12 cellular contexts compared by ENCODE assay signal in genomic region chr20:3658708-3659491, GRCh38. TPM values are rescaled to one million over a fixed set of nuclear protein-coding genes. Genes with fewer than 3 reads are reported as not detected.
DNase-seq lines count a peak whose midpoint lies in the region; ATAC-seq and TF ChIP-seq lines count a peak whose summit lies in the region.
"Had no signal": no experiment of that assay in that cellular context is flagged by ENCODE, and none has a peak within 500 bp of the region (broad histone marks: within the 10 kb centered on the region; RNA-seq: fewer than 3 reads in every experiment).

No MANE protein-coding gene starts in this region.

- WGBS in mammary epithelial cell (ENCODE audit: low coverage, missing lambda C conversion rate): 77% methylated on average over 5 of the region's 8 CpGs

- in situ Hi-C loops in mammary epithelial cell (cut with MboI; ENCODE audit: low sequenced_read_pairs in 2 of 2): no loop called here

- BruUV-seq in mammary epithelial cell (replicated peaks; lab: Mats Ljungman, UMichigan): no TSS peak

- H3K9ac ChIP-seq in mammary epithelial cell (ENCODE audit: insufficient read depth, low read length): no peak overlapping the region

- H3K27ac ChIP-seq in mammary epithelial cell (ENCODE audit: insufficient read depth, low read depth, low read length): no peak overlapping the region
- H3K27ac ChIP-seq: neutrophil, vagina had no signal

- no peaks in the 10 kb centered on the region for H4K20me1 ChIP-seq in mammary epithelial cell (ENCODE audit: insufficient read depth, low read length)

- dilution Hi-C loops in mammary epithelial cell (cut with HindIII; ENCODE audit: low sequenced_read_pairs): no loop called here

- H3K4me3 Mint-ChIP-seq in progenitor cell of endocrine pancreas (ENCODE audit: low read depth): peak overlapping the region; percentile 1
- no peak overlapping the region; the same call in 1 of the 2 replicates for H3K4me3 Mint-ChIP-seq in HFFc6

- peaks cover 14% of the 10 kb centered on the region for H3K27me3 ChIP-seq in mammary epithelial cell (ENCODE audit: insufficient read depth, low read length)
- H3K27me3 ChIP-seq: vagina had no signal

- no peaks in the 10 kb centered on the region for H3K79me2 ChIP-seq in mammary epithelial cell (ENCODE audit: insufficient read depth, low read length)

- H3K4me2 ChIP-seq in mammary epithelial cell (ENCODE audit: insufficient read depth, low read depth, low read length): no peak overlapping the region

- TF ChIP-seq CTCF in progenitor cell of endocrine pancreas (IDR thresholded peaks at IDR 0.05; ENCODE audit: unreplicated experiment) (no peak), HFFc6 (IDR thresholded peaks at IDR 0.05) (no peak), mammary epithelial cell (conservative IDR thresholded peaks at IDR 0.05 in 1 of 2, IDR thresholded peaks at IDR 0.05 in 1 of 2; ENCODE audit: extremely low read depth in 1 of 2, insufficient read depth in 1 of 2, low read depth in 1 of 2, low read length in 2 of 2) (no peak)

- H3K27me3 Mint-ChIP-seq in progenitor cell of endocrine pancreas (peaks cover 36% of the 10 kb centered on the region), HFFc6 (ENCODE audit: insufficient read depth) (peaks cover 38% of the 10 kb centered on the region)

- CTCF ChIA-PET in mammary epithelial cell (lab: Charles Lee; ENCODE audit: low non-redundant PET): interaction anchor here (0.6 kb wide), 1 partner anchor 216 kb away, joined by 3 read pairs; no protein-coding TSS in a partner anchor

- H3K36me3 ChIP-seq in mammary epithelial cell (ENCODE audit: insufficient read depth, low read length): no peaks in the 10 kb centered on the region
- H3K36me3 ChIP-seq: neutrophil, vagina had no signal

- no peaks in the 10 kb centered on the region for H3K4me1 ChIP-seq in mammary epithelial cell (ENCODE audit: insufficient read depth, low read length)
- H3K4me1 ChIP-seq: vagina had no signal

- peak overlapping the region; percentile 74 for H3K27ac Mint-ChIP-seq in progenitor cell of endocrine pancreas
- H3K27ac Mint-ChIP-seq in HFFc6: no peak overlapping the region

- no peak for DNase-seq in activated CD4-positive, CD25-positive, alpha-beta regulatory T cell (lab: John Stamatoyannopoulos, UW)
- peak; percentile 59 for DNase-seq in NOMO-1 treated with dmso at 0.1 percent for 144 hours (lab: John Stamatoyannopoulos, UW; ENCODE audit: unreplicated experiment)
- DNase-seq in progenitor cell of endocrine pancreas (ENCODE audit: low spot score, unreplicated experiment): no peak
- no peak for DNase-seq in HFFc6
- DNase-seq in mammary epithelial cell: no peak
- no peak for DNase-seq in NCI-H2196 treated with DMSO at 0.1 percent for 48 hours (lab: John Stamatoyannopoulos, UW; ENCODE audit: unreplicated experiment)
- DNase-seq: ACHN had no signal

- H3K36me3 Mint-ChIP-seq in progenitor cell of endocrine pancreas (ENCODE audit: insufficient read depth) (no peaks in the 10 kb centered on the region), HFFc6 (ENCODE audit: low read depth) (no peaks in the 10 kb centered on the region)

- intact Hi-C loops in mammary epithelial cell (cut with micrococcal nuclease): no loop called here

- H2AFZ ChIP-seq in mammary epithelial cell (ENCODE audit: low read depth, low read length): no peak overlapping the region

- H3K9me3 ChIP-seq in mammary epithelial cell (replicated peaks; ENCODE audit: insufficient read depth, low read length): no peaks in the 10 kb centered on the region
- H3K9me3 ChIP-seq: neutrophil, vagina had no signal

- ATAC-seq in activated CD4-positive, CD25-positive, alpha-beta regulatory T cell treated with anti-CD3 and anti-CD28 coated beads, Interleukin-2, amount 50 U/mL, for 24 hours: peak; percentile 39 to 60
- ATAC-seq in HG02884 (IDR thresholded peaks at IDR 0.05; ENCODE audit: unreplicated experiment): peak; percentile 95

- no peak overlapping the region for H3K4me3 ChIP-seq in mammary epithelial cell (replicated peaks in 1 of 3; ENCODE audit: insufficient read depth in 1 of 3, low read depth in 2 of 3, low read length in 3 of 3)
- H3K4me3 ChIP-seq: vagina had no signal

- H3K4me1 Mint-ChIP-seq in progenitor cell of endocrine pancreas (ENCODE audit: low read depth) (peaks cover 8% of the 10 kb centered on the region), HFFc6 (ENCODE audit: low read depth) (peaks cover 6% of the 10 kb centered on the region; the same call in 1 of the 2 replicates)

- no peaks in the 10 kb centered on the region for H3K9me3 Mint-ChIP-seq in progenitor cell of endocrine pancreas (ENCODE audit: low read depth)
- 0 out of 2 replicates have a peak, but pooled peaks cover 4% of the 10 kb centered on the region for H3K9me3 Mint-ChIP-seq in HFFc6
- H3K9me3 Mint-ChIP-seq: central memory CD8-positive, alpha-beta T cell had no signal

RNA-seq across cellular contexts. Expression of gene GFRA4, which starts 4.3 kb away (rescaled TPM):
- total RNA-seq in progenitor cell of endocrine pancreas (not detected in 2 replicates), mammary epithelial cell (not detected)
- not detected for total RNA-seq in HFFc6 (2021; fragmentation: NEBNext Ultra II Directional; extraction: Animal tissue kit (Norgen Biotek cat#: 25700))
- not detected for polyA plus RNA-seq in mammary epithelial cell
- polyA minus RNA-seq in mammary epithelial cell: not detected
- total RNA-seq: vagina had no signal

RNA-seq across cellular contexts. Expression of gene ADAM33, which starts 22.9 kb away (rescaled TPM):
- total RNA-seq in progenitor cell of endocrine pancreas (0.47 and 0.67 TPM in 2 replicates), mammary epithelial cell (under 1 TPM in 1 of 2 donors, not detected in 1; 0.33 TPM)
- total RNA-seq in HFFc6 (2021; fragmentation: NEBNext Ultra II Directional; extraction: Animal tissue kit (Norgen Biotek cat#: 25700)): 10 to 100 TPM; 81.5 to 96.1 (median 87.6) TPM
- polyA plus RNA-seq in mammary epithelial cell: not detected
- polyA minus RNA-seq in mammary epithelial cell: not detected

RNA-seq across cellular contexts. Expression of gene SIGLEC1, which starts 53.5 kb away (rescaled TPM):
- not detected in 2 replicates for total RNA-seq in progenitor cell of endocrine pancreas
- not detected for total RNA-seq in HFFc6 (2021; fragmentation: NEBNext Ultra II Directional; extraction: Animal tissue kit (Norgen Biotek cat#: 25700))
- not detected for total RNA-seq in mammary epithelial cell
- polyA plus RNA-seq in mammary epithelial cell: not detected
- polyA minus RNA-seq in mammary epithelial cell: not detected

Comparison
In these comparisons a context has a peak if more than half of its experiments do, and no peak if none do; other contexts are left out.
1. RNA of gene ADAM33, which starts 22.9 kb away (total RNA-seq): 81.5 to 96.1 TPM in HFFc6; 0.47 to 0.67 TPM in progenitor cell of endocrine pancreas and 0.33 TPM in mammary epithelial cell; every median in the first group is over 10 times any median in the second.